In genomic region chr11:41201156-41201555, GRCh38 we compare ENCODE assay signal across 8 cellular contexts.
DNase-seq lines count a peak whose midpoint lies in the region; ATAC-seq, FAIRE-seq and TF ChIP-seq lines count a peak whose summit lies in the region.

No MANE protein-coding gene starts in this region.

- TF ChIP-seq EP300 in K562 (IDR thresholded peaks at IDR 0.05; ENCODE audit: low read length) (no peak), neural cell (conservative IDR thresholded peaks at IDR 0.05; ENCODE audit: poor library complexity, severe bottlenecking) (no peak), gastroesophageal sphincter (IDR thresholded peaks at IDR 0.05) (no peak)

- no peak overlapping the region for H3K4me2 ChIP-seq in K562 (ENCODE audit: insufficient read depth, low read length)
- no peak overlapping the region for H3K4me2 ChIP-seq in neural cell (ENCODE audit: low read length)

- H3K79me2 ChIP-seq in K562 (ENCODE audit: control insufficient read depth, insufficient read depth, low read length) (no peaks in the 10 kb centered on the region), neural cell (replicated peaks; ENCODE audit: insufficient read depth, low read length) (no peaks in the 10 kb centered on the region)

- POLR2A ChIA-PET in K562 (lab: Yijun Ruan, JAX): no interaction called here

- TF ChIP-seq CTCF in K562 (IDR thresholded peaks at IDR 0.05 in 2 of 3, conservative IDR thresholded peaks at IDR 0.05 in 1 of 3; ENCODE audit: insufficient read depth in 2 of 3, low read depth in 1 of 3, low read length in 3 of 3) (peak in 2 of 3 experiments; percentile 35; a peak in 3 of 6 replicates), neural cell (IDR thresholded peaks at IDR 0.05; ENCODE audit: poor library complexity, severe bottlenecking) (peak; percentile 75), gastroesophageal sphincter (IDR thresholded peaks at IDR 0.05) (no peak)

- 0% methylated on average over 5 of the region's 5 CpGs for WGBS in K562 (ENCODE audit: insufficient coverage, low coverage, missing lambda C conversion rate)
- WGBS in gastroesophageal sphincter (ENCODE audit: low coverage in 1 of 2), 2 donors: 0 to 6% methylated on average over 5 of the region's 5 CpGs

- FAIRE-seq in K562 (lab: Jason Lieb, UNC): no peak

- H3K4me1 ChIP-seq in K562 (replicated peaks in 1 of 2; ENCODE audit: control insufficient read depth in 2 of 2, insufficient read depth in 2 of 2, low read length in 2 of 2): no peaks in the 10 kb centered on the region
- no peaks in the 10 kb centered on the region for H3K4me1 ChIP-seq in gastroesophageal sphincter

- in situ Hi-C loops in K562 (cut with MboI): no loop called here

- H4K20me1 ChIP-seq in K562 (replicated peaks; ENCODE audit: control insufficient read depth, insufficient read depth, low read length) (no peaks in the 10 kb centered on the region), neural cell (ENCODE audit: insufficient read depth) (no peaks in the 10 kb centered on the region)

- no peaks in the 10 kb centered on the region for H3K36me3 ChIP-seq in K562 (ENCODE audit: control insufficient read depth, insufficient read depth, low read length)
- no peaks in the 10 kb centered on the region for H3K36me3 ChIP-seq in neural cell (ENCODE audit: insufficient read depth, low read length)
- no peaks in the 10 kb centered on the region for H3K36me3 ChIP-seq in gastroesophageal sphincter

- BruUV-seq in K562 (replicated peaks; lab: Mats Ljungman, UMichigan): no TSS peak

- H3K27me3 ChIP-seq in K562 (ENCODE audit: control insufficient read depth in 2 of 2, insufficient read depth in 2 of 2, low read length in 2 of 2): no peaks in the 10 kb centered on the region
- H3K27me3 ChIP-seq in neural cell (ENCODE audit: insufficient read depth, low read depth, low read length): no peaks in the 10 kb centered on the region
- H3K27me3 ChIP-seq in gastroesophageal sphincter: peaks cover 7% of the 10 kb centered on the region

- intact Hi-C loops in K562 (cut with micrococcal nuclease): no loop called here
- intact Hi-C loops in sciatic nerve (cut with DNase I): no loop called here

- H3K4me3 ChIP-seq in K562: no peak overlapping the region
- H3K4me3 ChIP-seq in neural cell (ENCODE audit: low read length): no peak overlapping the region
- H3K4me3 ChIP-seq in gastroesophageal sphincter: no peak overlapping the region

- no peaks in the 10 kb centered on the region for H3F3A ChIP-seq in neural cell (ENCODE audit: insufficient read depth, low read length, poor library complexity, severe bottlenecking)

- no peak overlapping the region for H3K9ac ChIP-seq in K562 (ENCODE audit: insufficient read depth in 1 of 2, low read depth in 2 of 2, low read length in 2 of 2)
- H3K9ac ChIP-seq in neural cell (ENCODE audit: low read length): no peak overlapping the region

- no peaks in the 10 kb centered on the region for H3K9me1 ChIP-seq in K562 (ENCODE audit: control insufficient read depth, insufficient read depth, low read length)

- no peak overlapping the region for H3K27ac ChIP-seq in K562 (ENCODE audit: extremely low read depth, low read depth, low read length)
- no peak overlapping the region for H3K27ac ChIP-seq in neural cell (ENCODE audit: low read length)
- H3K27ac ChIP-seq in gastroesophageal sphincter: no peak overlapping the region

- peak; percentile 73 for ATAC-seq in GM18519 (IDR thresholded peaks at IDR 0.05; ENCODE audit: low FRiP score, unreplicated experiment)
- ATAC-seq in K562: no peak
- ATAC-seq in gastroesophageal sphincter: no peak
- ATAC-seq in sciatic nerve: no peak
- no peak for ATAC-seq in HG03097 (IDR thresholded peaks at IDR 0.05; ENCODE audit: low FRiP score, unreplicated experiment)

- DNase-seq in Ammon's horn (ENCODE audit: low spot score) (peak; percentile 55), NCI-H1105 (lab: John Stamatoyannopoulos, UW) (peak; percentile 74), K562 (ENCODE audit: extremely low read depth in 1 of 4, low spot score in 3 of 4) (peak; percentile 5 to 26 (median 7)), sciatic nerve (ENCODE audit: low spot score) (no peak)

- TF ChIP-seq RAD21 in K562 (CRISPR knock-in tag; conservative IDR thresholded peaks at IDR 0.05 in 1 of 2, IDR thresholded peaks at IDR 0.05 in 1 of 2) (peak in 1 of 2 experiments; percentile 43; a peak in 2 of 4 replicates), neural cell (conservative IDR thresholded peaks at IDR 0.05) (peak; percentile 83)

- H2AFZ ChIP-seq in K562 (ENCODE audit: low read depth, low read length) (no peak overlapping the region), neural cell (ENCODE audit: low read depth, low read length) (no peak overlapping the region)

- H3K9me3 ChIP-seq in K562 (replicated peaks; ENCODE audit: control insufficient read depth, insufficient read depth, low read depth, low read length) (no peaks in the 10 kb centered on the region), neural cell (ENCODE audit: low read length) (no peaks in the 10 kb centered on the region), gastroesophageal sphincter (peaks cover 0 to 4% (median 0%) of the 10 kb centered on the region in 3 donors)

- CTCF ChIA-PET in K562 (lab: Yijun Ruan, JAX; ENCODE audit: low intra/inter-chr PET ratio): no interaction called here

- H3K9me2 ChIP-seq in neural cell (ENCODE audit: insufficient read depth, low read length): no peaks in the 10 kb centered on the region

- TF ChIP-seq POLR2A in K562 (conservative IDR thresholded peaks at IDR 0.05) (no peak), gastroesophageal sphincter (IDR thresholded peaks at IDR 0.05) (no peak)

TF ChIP-seq in K562, 482 proteins besides CTCF, POLR2A, EP300 and RAD21:
- TF ChIP-seq MTA3 (IDR thresholded peaks at IDR 0.05; ENCODE audit: borderline replicate concordance): no peak
- no peak for TF ChIP-seq ZC3H8 (IDR thresholded peaks at IDR 0.05)
- TF ChIP-seq SRSF9 (IDR thresholded peaks at IDR 0.05; ENCODE audit: borderline replicate concordance, low read depth, low read length): no peak
- TF ChIP-seq CBX1 (IDR thresholded peaks at IDR 0.05; ENCODE audit: low read depth): no peak
- no peak for TF ChIP-seq HSF4 (CRISPR knock-in tag; IDR thresholded peaks at IDR 0.05; ENCODE audit: borderline replicate concordance)
- TF ChIP-seq TBP (optimal IDR thresholded peaks at IDR 0.05; ENCODE audit: low read depth, low read length): no peak

TF ChIP-seq in neural cell, 6 proteins besides CTCF, POLR2A, EP300 and RAD21:
- TF ChIP-seq, protein P1, sequence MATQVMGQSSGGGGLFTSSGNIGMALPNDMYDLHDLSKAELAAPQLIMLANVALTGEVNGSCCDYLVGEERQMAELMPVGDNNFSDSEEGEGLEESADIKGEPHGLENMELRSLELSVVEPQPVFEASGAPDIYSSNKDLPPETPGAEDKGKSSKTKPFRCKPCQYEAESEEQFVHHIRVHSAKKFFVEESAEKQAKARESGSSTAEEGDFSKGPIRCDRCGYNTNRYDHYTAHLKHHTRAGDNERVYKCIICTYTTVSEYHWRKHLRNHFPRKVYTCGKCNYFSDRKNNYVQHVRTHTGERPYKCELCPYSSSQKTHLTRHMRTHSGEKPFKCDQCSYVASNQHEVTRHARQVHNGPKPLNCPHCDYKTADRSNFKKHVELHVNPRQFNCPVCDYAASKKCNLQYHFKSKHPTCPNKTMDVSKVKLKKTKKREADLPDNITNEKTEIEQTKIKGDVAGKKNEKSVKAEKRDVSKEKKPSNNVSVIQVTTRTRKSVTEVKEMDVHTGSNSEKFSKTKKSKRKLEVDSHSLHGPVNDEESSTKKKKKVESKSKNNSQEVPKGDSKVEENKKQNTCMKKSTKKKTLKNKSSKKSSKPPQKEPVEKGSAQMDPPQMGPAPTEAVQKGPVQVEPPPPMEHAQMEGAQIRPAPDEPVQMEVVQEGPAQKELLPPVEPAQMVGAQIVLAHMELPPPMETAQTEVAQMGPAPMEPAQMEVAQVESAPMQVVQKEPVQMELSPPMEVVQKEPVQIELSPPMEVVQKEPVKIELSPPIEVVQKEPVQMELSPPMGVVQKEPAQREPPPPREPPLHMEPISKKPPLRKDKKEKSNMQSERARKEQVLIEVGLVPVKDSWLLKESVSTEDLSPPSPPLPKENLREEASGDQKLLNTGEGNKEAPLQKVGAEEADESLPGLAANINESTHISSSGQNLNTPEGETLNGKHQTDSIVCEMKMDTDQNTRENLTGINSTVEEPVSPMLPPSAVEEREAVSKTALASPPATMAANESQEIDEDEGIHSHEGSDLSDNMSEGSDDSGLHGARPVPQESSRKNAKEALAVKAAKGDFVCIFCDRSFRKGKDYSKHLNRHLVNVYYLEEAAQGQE (IDR thresholded peaks at IDR 0.05; ENCODE audit: borderline replicate concordance): no peak
- peak; percentile 81 for TF ChIP-seq SMC3 (conservative IDR thresholded peaks at IDR 0.05; ENCODE audit: poor library complexity)

Comparison
In these comparisons a context has a peak if more than half of its experiments do, and no peak if none do; other contexts are left out.
1. CTCF ChIP-seq: peak in K562 (2 of 3) and neural cell (single experiment); none in gastroesophageal sphincter (0 of 4).